21 cellular contexts compared by ENCODE assay signal in the genomic region with DNA sequence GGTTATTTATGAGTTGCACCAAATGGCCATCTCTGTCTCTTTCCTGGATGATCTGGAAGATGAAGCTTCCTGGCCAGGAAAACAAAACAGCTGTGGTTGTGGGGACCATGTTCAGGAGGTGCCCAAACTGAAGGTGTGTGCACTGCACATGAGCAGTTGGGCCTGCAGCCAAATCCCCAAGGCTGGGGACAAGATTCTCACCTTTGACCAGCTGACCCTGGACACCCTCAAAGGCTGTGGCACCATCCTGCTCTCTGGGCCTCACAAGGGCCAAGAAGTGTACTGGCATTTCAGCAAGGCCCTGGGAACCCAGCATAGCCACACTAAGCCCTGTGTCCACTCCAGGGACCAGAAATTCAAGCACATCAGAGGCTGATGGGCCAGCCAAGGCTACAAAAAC.
DNase-seq lines count a peak whose midpoint lies in the region; ATAC-seq, FAIRE-seq and TF ChIP-seq lines count a peak whose summit lies in the region.
"Had no signal": no experiment of that assay in that cellular context is flagged by ENCODE, and none has a peak within 500 bp of the region (broad histone marks: within the 10 kb centered on the region; RNA-seq: fewer than 3 reads in every experiment).

No MANE protein-coding gene starts in this region.

- H2AFZ ChIP-seq in HepG2 (ENCODE audit: low read length), result no peak overlapping the region
- H2AFZ ChIP-seq: GM23338 had no signal

- no peak for TF ChIP-seq POLR2A in HepG2 (IDR thresholded peaks at IDR 0.05; ENCODE audit: insufficient read depth in 1 of 2, low read depth in 2 of 2, low read length in 2 of 2)
- no peak for TF ChIP-seq POLR2A in right lobe of liver (IDR thresholded peaks at IDR 0.05)

- H3K9me3 ChIP-seq in liver (ENCODE audit: control insufficient read depth in 4 of 4, low read length in 3 of 4) (no peaks in the 10 kb centered on the region), HepG2 (ENCODE audit: low read length) (peaks cover 14% of the 10 kb centered on the region), right lobe of liver (no peaks in the 10 kb centered on the region)
- H3K9me3 ChIP-seq: BE2C had no signal

- no peaks in the 10 kb centered on the region for H3K27me3 ChIP-seq in liver (ENCODE audit: control insufficient read depth in 4 of 4, insufficient read depth in 4 of 4, low read length in 3 of 4)
- no peaks in the 10 kb centered on the region for H3K27me3 ChIP-seq in HepG2 (ENCODE audit: control insufficient read depth in 1 of 2, insufficient read depth in 2 of 2, low read length in 2 of 2)
- no peaks in the 10 kb centered on the region for H3K27me3 ChIP-seq in right lobe of liver
- H3K27me3 ChIP-seq: BE2C; BLaER1 treated with 17β-estradiol and CSF1 and Interleukin-3, amounts not matched to agents 10 nM and 100 nM had no signal

- H3K36me3 ChIP-seq in liver (ENCODE audit: control insufficient read depth in 4 of 4, insufficient read depth in 3 of 4, low read depth in 1 of 4, low read length in 3 of 4) (no peaks in the 10 kb centered on the region), HepG2 (replicated peaks in 1 of 2; ENCODE audit: control insufficient read depth in 1 of 2, insufficient read depth in 2 of 2, low read length in 2 of 2) (peaks cover 1 to 5% of the 10 kb centered on the region in 2 experiments; a peak in 1 of 5 replicates), right lobe of liver (no peaks in the 10 kb centered on the region)

- peaks cover 0 to 6% (median 2%) of the 10 kb centered on the region in 4 donors for H3K4me1 ChIP-seq in liver (ENCODE audit: control insufficient read depth in 4 of 4, insufficient read depth in 4 of 4, low read length in 3 of 4)
- H3K4me1 ChIP-seq in HepG2 (ENCODE audit: insufficient read depth, low read length), result no peaks in the 10 kb centered on the region
- peaks cover 0 to 8% (median 0%) of the 10 kb centered on the region in 4 donors for H3K4me1 ChIP-seq in right lobe of liver
- H3K4me1 ChIP-seq: A549, BE2C had no signal

- no peak for DNase-seq in HepG2 (ENCODE audit: low spot score)
- DNase-seq in chondrocyte (ENCODE audit: low spot score), result peak; percentile 44
- DNase-seq in right lobe of liver, result peak in 1 of 3 donors; percentile 75
- no peak for DNase-seq in SK-N-DZ (ENCODE audit: low spot score)
- no peak for DNase-seq in effector memory CD8-positive, alpha-beta T cell
- no peak for DNase-seq in EL
- DNase-seq: 8988T; ACHN; AML-193; BE2C; CD4-positive, alpha-beta T cell; CD8-positive, alpha-beta memory T cell; DMS 273 treated with DMSO at 0.1 percent for 48 hours; DMS79; H9 had no signal

- peaks cover 5% of the 10 kb centered on the region for H3K4me1 Mint-ChIP-seq in chondrocyte (ENCODE audit: low read depth)
- peaks cover 15 to 28% of the 10 kb centered on the region in 2 donors for H3K4me1 Mint-ChIP-seq in effector memory CD8-positive, alpha-beta T cell (ENCODE audit: low read depth in 2 of 2)

- H3K4me3 Mint-ChIP-seq in chondrocyte (ENCODE audit: unreplicated experiment), result no peak overlapping the region
- no peak overlapping the region for H3K4me3 Mint-ChIP-seq in effector memory CD8-positive, alpha-beta T cell
- H3K4me3 Mint-ChIP-seq: CD14-positive monocyte; CD4-positive, alpha-beta T cell; CD8-positive, alpha-beta memory T cell; GM23338; H9 had no signal

- POLR2A ChIA-PET in HepG2 (lab: Yijun Ruan, JAX), result interaction anchor here (1.0 to 1.4 kb wide), 2 partner anchors 14 to 17 kb away, joined by 3 to 5 read pairs; no protein-coding TSS in a partner anchor

- intact Hi-C loops in HepG2 (cut with micrococcal nuclease; ENCODE audit: unreplicated experiment) (no loop called here), right lobe of liver (cut with DNase I) (no loop called here)

- peaks cover 12% of the 10 kb centered on the region for H3K9me3 Mint-ChIP-seq in chondrocyte (ENCODE audit: low read depth)
- peaks cover 3 to 10% of the 10 kb centered on the region in 2 donors for H3K9me3 Mint-ChIP-seq in effector memory CD8-positive, alpha-beta T cell

- TF ChIP-seq RAD21 in liver (IDR thresholded peaks at IDR 0.05) (no peak), HepG2 (CRISPR knock-in tag; IDR thresholded peaks at IDR 0.05) (no peak)

- H3K27ac ChIP-seq in liver (ENCODE audit: low read depth in 1 of 2, low read length in 2 of 2), result no peak overlapping the region
- H3K27ac ChIP-seq in HepG2 (ENCODE audit: extremely low read length, insufficient read depth, low read length), result no peak overlapping the region
- no peak overlapping the region for H3K27ac ChIP-seq in right lobe of liver
- H3K27ac ChIP-seq: A549; BLaER1 treated with 17β-estradiol and CSF1 and Interleukin-3, amounts not matched to agents 10 nM and 100 nM had no signal

- H3K9ac ChIP-seq in liver (ENCODE audit: low read depth in 1 of 2, low read length in 2 of 2), result no peak overlapping the region
- H3K9ac ChIP-seq in HepG2 (ENCODE audit: insufficient read depth, low read depth, low read length), result no peak overlapping the region
- H3K9ac ChIP-seq: BLaER1 treated with 17β-estradiol and CSF1 and Interleukin-3, amounts not matched to agents 10 nM and 100 nM had no signal

- H3K79me2 ChIP-seq in HepG2 (ENCODE audit: insufficient read depth, low read length), result peaks cover 50% of the 10 kb centered on the region

- ATAC-seq in HepG2 (no peak), right lobe of liver (peak; percentile 24 to 89 (median 82))
- ATAC-seq in effector memory CD8-positive, alpha-beta T cell (replicated peaks), result no peak
- ATAC-seq: A549, GM23338, HCT116 had no signal

- CTCF ChIA-PET in HepG2 (lab: Yijun Ruan, JAX; ENCODE audit: low intra/inter-chr PET ratio, low total read pairs), result no interaction called here

- no TSS peak for BruUV-seq in HepG2 (replicated peaks; lab: Mats Ljungman, UMichigan)

- H3K36me3 Mint-ChIP-seq in chondrocyte (ENCODE audit: low read depth), result peaks cover 13% of the 10 kb centered on the region
- peaks cover 8% of the 10 kb centered on the region for H3K36me3 Mint-ChIP-seq in effector memory CD8-positive, alpha-beta T cell (ENCODE audit: insufficient read depth)

- TF ChIP-seq CTCF in liver (IDR thresholded peaks at IDR 0.05; ENCODE audit: low read depth, low read length, missing input control) (no peak), HepG2 (CRISPR knock-in tag; IDR thresholded peaks at IDR 0.05) (no peak), chondrocyte (IDR thresholded peaks at IDR 0.05) (no peak), right lobe of liver (IDR thresholded peaks at IDR 0.05) (no peak)

- TF ChIP-seq EP300 in HepG2 (IDR thresholded peaks at IDR 0.05; ENCODE audit: low read depth in 2 of 2, low read length in 2 of 2) (no peak), HepG2 (CRISPR knock-in tag; IDR thresholded peaks at IDR 0.05; ENCODE audit: borderline replicate concordance) (no peak)

- H3K27me3 Mint-ChIP-seq in chondrocyte (ENCODE audit: low read depth), result no peaks in the 10 kb centered on the region
- no peaks in the 10 kb centered on the region for H3K27me3 Mint-ChIP-seq in effector memory CD8-positive, alpha-beta T cell
- H3K27me3 Mint-ChIP-seq: CD4-positive, alpha-beta T cell; CD8-positive, alpha-beta memory T cell had no signal

- no peak for FAIRE-seq in HepG2 (lab: Jason Lieb, UNC)
- FAIRE-seq: A549 had no signal

- H3K4me2 ChIP-seq in HepG2 (ENCODE audit: low read depth, low read length), result no peak overlapping the region
- H3K4me2 ChIP-seq: A549; BLaER1 treated with 17β-estradiol and CSF1 and Interleukin-3, amounts not matched to agents 10 nM and 100 nM; GM23338 had no signal

- H3K4me3 ChIP-seq in liver (ENCODE audit: low read depth in 1 of 3, low read length in 3 of 3) (no peak overlapping the region), HepG2 (replicated peaks in 1 of 3; ENCODE audit: insufficient read depth in 1 of 3, low read depth in 2 of 3, low read length in 3 of 3) (no peak overlapping the region), right lobe of liver (no peak overlapping the region)
- H3K4me3 ChIP-seq: A549, GM23338 had no signal

- H4K20me1 ChIP-seq in HepG2 (ENCODE audit: insufficient read depth, low read length), result 0 out of 2 replicates have a peak, but pooled peaks cover 3% of the 10 kb centered on the region

- in situ Hi-C loops in HepG2 (cut with HindIII; ENCODE audit: extremely low pct_ligation_motif_present, low pct_unique_long_range_greater_than_20kb), result no loop called here

- H3K27ac Mint-ChIP-seq in chondrocyte (ENCODE audit: unreplicated experiment), result no peak overlapping the region
- H3K27ac Mint-ChIP-seq in effector memory CD8-positive, alpha-beta T cell, result no peak overlapping the region
- H3K27ac Mint-ChIP-seq: CD4-positive, alpha-beta T cell; GM23338; H9 had no signal

TF ChIP-seq in liver, 16 proteins besides CTCF, POLR2A, EP300 and RAD21 (continues in another document):
- TF ChIP-seq YY1 (IDR thresholded peaks at IDR 0.05), result no peak
- peak; percentile 25 to 45 for TF ChIP-seq RXRA (IDR thresholded peaks at IDR 0.05)
- no peak for TF ChIP-seq FOXA2 (IDR thresholded peaks at IDR 0.05)

TF ChIP-seq in HepG2, 621 proteins besides CTCF, POLR2A, EP300 and RAD21:
- no peak for TF ChIP-seq NRL (CRISPR knock-in tag; IDR thresholded peaks at IDR 0.05; ENCODE audit: borderline replicate concordance)
TF ChIP-seq in HepG2: peak in this region for 0.

Comparison
In these comparisons a context has a peak if more than half of its experiments do, and no peak if none do; other contexts are left out.
1. ATAC-seq: peak in right lobe of liver (4 of 4); none in HepG2 (single experiment) and effector memory CD8-positive, alpha-beta T cell (single experiment).